In the genomic region with DNA sequence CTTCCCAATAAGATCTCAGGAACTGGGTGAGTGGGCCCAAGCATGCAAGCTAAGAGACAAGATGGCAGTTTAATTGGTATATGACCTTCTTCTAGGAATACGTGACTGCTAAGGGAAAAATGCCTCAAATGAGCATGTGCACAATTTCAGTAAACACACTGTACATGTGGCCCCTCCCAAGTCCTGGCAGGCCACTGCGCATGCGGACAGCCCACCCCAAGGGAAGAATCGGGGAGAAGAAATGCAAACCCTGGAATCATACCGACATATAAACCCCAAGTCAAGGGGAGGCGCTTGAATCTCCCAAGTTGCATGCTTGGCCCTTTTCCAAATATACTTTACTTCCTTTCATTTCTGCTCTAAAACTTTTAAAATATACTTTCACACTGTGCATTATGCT, we compare ENCODE assay signal across 40 cellular contexts.
"Had no signal": no experiment of that assay in that cellular context is flagged by ENCODE, and none has a peak within 500 bp of the region (broad histone marks: within the 10 kb centered on the region; RNA-seq: fewer than 3 reads in every experiment).

No MANE protein-coding gene starts in this region.

- H3K36me3 Mint-ChIP-seq: activated naive CD4-positive, alpha-beta T cell treated with anti-CD3 and anti-CD28 coated beads, Interleukin-2, amount 10 ng/mL, durations not matched to agents 7 days and 5 days; activated naive CD4-positive, alpha-beta T cell treated with anti-CD3 and anti-CD28 coated beads, Interleukin-2, amount 50 U/mL, for 24 hours; activated naive CD4-positive, alpha-beta T cell treated with anti-CD3 and anti-CD28 coated beads, Interleukin-2, amount 50 U/mL, for 72 hours; activated naive CD8-positive, alpha-beta T cell; activated naive CD8-positive, alpha-beta T cell treated with anti-CD3 and anti-CD28 coated beads for 36 hours; activated naive CD8-positive, alpha-beta T cell treated with anti-CD3 and anti-CD28 coated beads, Interleukin-2, amount 10 ng/mL, durations not matched to agents 7 days and 5 days; brain had no signal

- H3K4me3 ChIP-seq: adrenal gland, ascending aorta, body of pancreas, breast epithelium, cardiac muscle cell had no signal

- H3K36me3 ChIP-seq: adrenal gland, ascending aorta, brain microvascular endothelial cell, breast epithelium, cardiac muscle cell had no signal

- FAIRE-seq: astrocyte, bronchial epithelial cell had no signal

- H3K27ac ChIP-seq: adrenal gland, ascending aorta, body of pancreas, brain microvascular endothelial cell, breast epithelium, cardiac muscle cell had no signal

- H3K9me3 ChIP-seq: adrenal gland, ascending aorta, body of pancreas, breast epithelium had no signal

- H3K4me1 Mint-ChIP-seq: activated naive CD4-positive, alpha-beta T cell treated with anti-CD3 and anti-CD28 coated beads, Interleukin-2, amount 10 ng/mL, durations not matched to agents 7 days and 5 days; activated naive CD4-positive, alpha-beta T cell treated with anti-CD3 and anti-CD28 coated beads, Interleukin-2, amount 50 U/mL, for 24 hours; activated naive CD8-positive, alpha-beta T cell treated with anti-CD3 and anti-CD28 coated beads for 36 hours; activated naive CD8-positive, alpha-beta T cell treated with anti-CD3 and anti-CD28 coated beads, Interleukin-2, amount 10 ng/mL, durations not matched to agents 7 days and 5 days; brain; central memory CD8-positive, alpha-beta T cell had no signal

- ATAC-seq: activated naive CD4-positive, alpha-beta T cell treated with anti-CD3 and anti-CD28 coated beads, Interleukin-2, amount 50 U/mL, for 72 hours; activated naive CD8-positive, alpha-beta T cell treated with anti-CD3 and anti-CD28 coated beads, Interleukin-2, amount 50 U/mL, for 24 hours; activated T-cell treated with anti-CD3 and anti-CD28 coated beads, Interleukin-2, amount 50 U/mL, for 4 hours; activated T-cell treated with anti-CD3 and anti-CD28 coated beads, Interleukin-2, amount 50 U/mL, for 72 hours; activated T-helper 17 cell treated with anti-CD3 and anti-CD28 coated beads, Interleukin-2, amount 50 U/mL, for 72 hours; body of pancreas had no signal

- DNase-seq: activated effector memory CD4-positive, alpha-beta T cell treated with anti-CD3 and anti-CD28 coated beads, Interleukin-2, amount 50 U/mL, for 16 hours; activated effector memory CD4-positive, alpha-beta T cell treated with Interleukin-2 at 50 U/mL for 16 hours; activated gamma-delta T cell; activated gamma-delta T cell treated with Interleukin-2 at 50 U/mL for 16 hours; activated naive CD4-positive, alpha-beta T cell; activated naive CD4-positive, alpha-beta T cell treated with anti-CD3 and anti-CD28 coated beads for 36 hours; activated naive CD4-positive, alpha-beta T cell treated with anti-CD3 and anti-CD28 coated beads, Interleukin-2, amount 10 ng/mL, durations not matched to agents 7 days and 5 days; activated naive CD4-positive, alpha-beta T cell treated with anti-CD3 and anti-CD28 coated beads, Interleukin-2, amount 50 U/mL, for 16 hours; activated naive CD4-positive, alpha-beta T cell treated with Interleukin-2 at 50 U/mL for 16 hours; activated naive CD8-positive, alpha-beta T cell treated with anti-CD3 and anti-CD28 coated beads for 36 hours; activated naive CD8-positive, alpha-beta T cell treated with anti-CD3 and anti-CD28 coated beads, Interleukin-2, amount 10 ng/mL, durations not matched to agents 7 days and 5 days; activated naive CD8-positive, alpha-beta T cell treated with anti-CD3 and anti-CD28 coated beads, Interleukin-2, amount 50 U/mL, for 24 hours; activated T-cell treated with anti-CD3 and anti-CD28 coated beads, Interleukin-2, amount 50 U/mL, for 1 hour; activated T-cell treated with anti-CD3 and anti-CD28 coated beads, Interleukin-2, amount 50 U/mL, for 24 hours; activated T-cell treated with anti-CD3 and anti-CD28 coated beads, Interleukin-2, amount 50 U/mL, for 4 hours; activated T-cell treated with anti-CD3 and anti-CD28 coated beads, Interleukin-2, amount 50 U/mL, for 48 hours; activated T-cell treated with anti-CD3 and anti-CD28 coated beads, Interleukin-2, amount 50 U/mL, for 72 hours; adrenal gland; amniotic stem cell; amygdala; anterior cingulate cortex; aorta; body of pancreas; brain microvascular endothelial cell; caudate nucleus; central memory CD4-positive, alpha-beta T cell; cerebellar nuclear complex had no signal

- H3K4me1 ChIP-seq: adrenal gland, ascending aorta, body of pancreas, breast epithelium had no signal

- H3K27ac Mint-ChIP-seq: activated naive CD4-positive, alpha-beta T cell treated with anti-CD3 and anti-CD28 coated beads for 36 hours; activated naive CD4-positive, alpha-beta T cell treated with anti-CD3 and anti-CD28 coated beads, Interleukin-2, amount 10 ng/mL, durations not matched to agents 7 days and 5 days; activated naive CD4-positive, alpha-beta T cell treated with anti-CD3 and anti-CD28 coated beads, Interleukin-2, amount 50 U/mL, for 24 hours; activated naive CD4-positive, alpha-beta T cell treated with anti-CD3 and anti-CD28 coated beads, Interleukin-2, amount 50 U/mL, for 72 hours; activated naive CD8-positive, alpha-beta T cell; activated naive CD8-positive, alpha-beta T cell treated with anti-CD3 and anti-CD28 coated beads for 36 hours; activated naive CD8-positive, alpha-beta T cell treated with anti-CD3 and anti-CD28 coated beads, Interleukin-2, amount 10 ng/mL, durations not matched to agents 7 days and 5 days; activated naive CD8-positive, alpha-beta T cell treated with anti-CD3 and anti-CD28 coated beads, Interleukin-2, amount 50 U/mL, for 24 hours; activated T-cell treated with anti-CD3 and anti-CD28 coated beads, Interleukin-2, amount 50 U/mL, for 24 hours; activated T-cell treated with anti-CD3 and anti-CD28 coated beads, Interleukin-2, amount 50 U/mL, for 72 hours; activated T-helper 1 cell treated with anti-CD3 and anti-CD28 coated beads, Interleukin-12 subunit alpha, Interleukin-12 subunit beta, Interleukin-2, Interleukin-4 antibody, amounts not matched to agents 30 ng/mL and 10 ng/mL and 1 ng/mL, durations not matched to agents 14 hours and 24 hours and 36 hours; activated T-helper 17 cell treated with anti-CD3 and anti-CD28 coated beads, Interleukin-2, amount 50 U/mL, for 72 hours; activated T-helper 2 cell treated with anti-CD3 and anti-CD28 coated beads, Interferon-gamma antibody, Interleukin-2, Interleukin-4, amounts not matched to agents 10 μg/mL and 5 μg/mL and 100 μg/mL, durations not matched to agents 14 hours and 24 hours and 36 hours; brain had no signal

- H3K27me3 ChIP-seq: ascending aorta, body of pancreas, cardiac muscle cell had no signal

- H3K9me3 Mint-ChIP-seq: activated naive CD4-positive, alpha-beta T cell treated with anti-CD3 and anti-CD28 coated beads for 36 hours; activated naive CD4-positive, alpha-beta T cell treated with anti-CD3 and anti-CD28 coated beads, Interleukin-2, amount 10 ng/mL, durations not matched to agents 7 days and 5 days; activated naive CD4-positive, alpha-beta T cell treated with anti-CD3 and anti-CD28 coated beads, Interleukin-2, amount 50 U/mL, for 24 hours; activated naive CD4-positive, alpha-beta T cell treated with anti-CD3 and anti-CD28 coated beads, Interleukin-2, amount 50 U/mL, for 72 hours; activated naive CD8-positive, alpha-beta T cell treated with anti-CD3 and anti-CD28 coated beads for 36 hours; activated naive CD8-positive, alpha-beta T cell treated with anti-CD3 and anti-CD28 coated beads, Interleukin-2, amount 10 ng/mL, durations not matched to agents 7 days and 5 days; activated naive CD8-positive, alpha-beta T cell treated with anti-CD3 and anti-CD28 coated beads, Interleukin-2, amount 50 U/mL, for 24 hours; activated T-cell treated with anti-CD3 and anti-CD28 coated beads, Interleukin-2, amount 50 U/mL, for 24 hours; activated T-cell treated with anti-CD3 and anti-CD28 coated beads, Interleukin-2, amount 50 U/mL, for 4 hours; activated T-cell treated with anti-CD3 and anti-CD28 coated beads, Interleukin-2, amount 50 U/mL, for 72 hours; activated T-helper 1 cell treated with anti-CD3 and anti-CD28 coated beads, Interleukin-12 subunit alpha, Interleukin-12 subunit beta, Interleukin-2, Interleukin-4 antibody, amounts not matched to agents 30 ng/mL and 10 ng/mL and 1 ng/mL, durations not matched to agents 14 hours and 24 hours and 36 hours; activated T-helper 17 cell treated with anti-CD3 and anti-CD28 coated beads, Interleukin-2, amount 50 U/mL, for 72 hours; activated T-helper 2 cell treated with anti-CD3 and anti-CD28 coated beads, Interferon-gamma antibody, Interleukin-2, Interleukin-4, amounts not matched to agents 10 μg/mL and 5 μg/mL and 100 μg/mL, durations not matched to agents 14 hours and 24 hours and 36 hours; brain; central memory CD8-positive, alpha-beta T cell had no signal

- H3K4me3 Mint-ChIP-seq: activated naive CD4-positive, alpha-beta T cell treated with anti-CD3 and anti-CD28 coated beads for 36 hours; activated naive CD4-positive, alpha-beta T cell treated with anti-CD3 and anti-CD28 coated beads, Interleukin-2, amount 10 ng/mL, durations not matched to agents 7 days and 5 days; activated naive CD4-positive, alpha-beta T cell treated with anti-CD3 and anti-CD28 coated beads, Interleukin-2, amount 50 U/mL, for 24 hours; activated naive CD8-positive, alpha-beta T cell; activated naive CD8-positive, alpha-beta T cell treated with anti-CD3 and anti-CD28 coated beads for 36 hours; activated naive CD8-positive, alpha-beta T cell treated with anti-CD3 and anti-CD28 coated beads, Interleukin-2, amount 10 ng/mL, durations not matched to agents 7 days and 5 days; activated naive CD8-positive, alpha-beta T cell treated with anti-CD3 and anti-CD28 coated beads, Interleukin-2, amount 50 U/mL, for 24 hours; activated T-cell treated with anti-CD3 and anti-CD28 coated beads, Interleukin-2, amount 50 U/mL, for 24 hours; activated T-cell treated with anti-CD3 and anti-CD28 coated beads, Interleukin-2, amount 50 U/mL, for 4 hours; activated T-cell treated with anti-CD3 and anti-CD28 coated beads, Interleukin-2, amount 50 U/mL, for 72 hours; activated T-helper 1 cell treated with anti-CD3 and anti-CD28 coated beads, Interleukin-12 subunit alpha, Interleukin-12 subunit beta, Interleukin-2, Interleukin-4 antibody, amounts not matched to agents 30 ng/mL and 10 ng/mL and 1 ng/mL, durations not matched to agents 14 hours and 24 hours and 36 hours; activated T-helper 17 cell treated with anti-CD3 and anti-CD28 coated beads, Interleukin-2, amount 50 U/mL, for 72 hours; brain; central memory CD8-positive, alpha-beta T cell had no signal
